17 cellular contexts compared by ENCODE assay signal in the genomic region with DNA sequence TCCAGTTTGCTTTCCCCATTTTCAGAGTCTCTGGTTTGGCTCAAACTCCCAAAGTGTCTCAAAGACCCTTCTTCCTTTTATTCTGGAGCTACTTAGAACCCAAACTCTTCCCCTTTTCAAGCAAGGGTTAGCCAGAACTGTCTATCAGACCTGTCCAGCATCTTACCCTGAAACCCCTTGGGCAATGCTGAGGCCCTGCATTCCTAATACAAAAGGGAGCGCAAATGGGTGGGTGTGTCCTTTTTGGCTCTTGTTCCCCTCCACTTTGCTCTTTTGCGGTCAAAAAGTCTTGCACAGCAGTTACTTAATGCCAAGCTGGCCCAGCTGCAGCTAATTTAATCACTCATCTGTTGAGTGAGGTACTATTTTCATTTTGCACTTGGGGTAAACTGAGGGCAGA.
A peak's percentile ranks its signal among the peaks of the same experiment; 100 is the strongest.
DNase-seq lines count a peak whose midpoint lies in the region; ATAC-seq lines count a peak whose summit lies in the region.
"Had no signal": no experiment of that assay in that cellular context is flagged by ENCODE, and none has a peak within 500 bp of the region (broad histone marks: within the 10 kb centered on the region; RNA-seq: fewer than 3 reads in every experiment).

No MANE protein-coding gene starts in this region.

- ATAC-seq in sciatic nerve (peak; percentile 42), HG02588 (IDR thresholded peaks at IDR 0.05; ENCODE audit: unreplicated experiment) (no peak)
- ATAC-seq in activated naive CD4-positive, alpha-beta T cell treated with anti-CD3 and anti-CD28 coated beads, Interleukin-2, amount 50 U/mL, for 72 hours = no peak
- ATAC-seq: stimulated activated naive B cell treated with anti-CD40 and anti-IgM and Interleukin-4, amounts not matched to agents 10 μg/mL and 1 μg/mL and 100 μg/mL, for 72 hours had no signal

- H3K36me3 Mint-ChIP-seq in activated naive CD4-positive, alpha-beta T cell treated with anti-CD3 and anti-CD28 coated beads, Interleukin-2, amount 50 U/mL, for 72 hours = peaks cover 7 to 15% of the 10 kb centered on the region in 2 donors

- no peak overlapping the region for H3K27ac Mint-ChIP-seq in activated naive CD4-positive, alpha-beta T cell treated with anti-CD3 and anti-CD28 coated beads, Interleukin-2, amount 50 U/mL, for 72 hours
- H3K27ac Mint-ChIP-seq: B cell had no signal

- no peaks in the 10 kb centered on the region for H3K9me3 Mint-ChIP-seq in activated naive CD4-positive, alpha-beta T cell treated with anti-CD3 and anti-CD28 coated beads, Interleukin-2, amount 50 U/mL, for 72 hours
- H3K9me3 Mint-ChIP-seq: nephron; stimulated activated naive B cell treated with anti-CD40 and anti-IgM and Interleukin-4, amounts not matched to agents 10 μg/mL and 1 μg/mL and 100 μg/mL, for 72 hours had no signal

- DNase-seq in EH (ENCODE audit: low read depth) (peak; percentile 64), NOMO-1 treated with dmso at 0.1 percent for 144 hours (lab: John Stamatoyannopoulos, UW; ENCODE audit: unreplicated experiment) (peak; percentile 93), fibroblast of gingiva (ENCODE audit: low read depth) (peak; percentile 93), sciatic nerve (ENCODE audit: low spot score) (no peak), DMS153 treated with DMSO at 0.1 percent for 48 hours (lab: John Stamatoyannopoulos, UW; ENCODE audit: unreplicated experiment) (no peak)
- DNase-seq in activated naive CD4-positive, alpha-beta T cell treated with anti-CD3 and anti-CD28 coated beads, Interleukin-2, amount 50 U/mL, for 72 hours (ENCODE audit: low spot score in 2 of 2) = no peak
- DNase-seq in stimulated activated naive CD4-positive, alpha-beta T cell (lab: John Stamatoyannopoulos, UW) = no peak
- DNase-seq: activated T-cell treated with anti-CD3 and anti-CD28 coated beads, Interleukin-2, amount 50 U/mL, for 48 hours; adrenal gland; colonic mucosa; NCI-H2029 treated with DMSO at 0.1 percent for 48 hours; NCI-H69; right lobe of liver; stimulated activated naive B cell treated with anti-CD40 and anti-IgM and Interleukin-4, amounts not matched to agents 10 μg/mL and 1 μg/mL and 100 μg/mL, for 72 hours had no signal

- intact Hi-C loops in sciatic nerve (cut with DNase I) = no loop called here

Comparison
In these comparisons a context has a peak if more than half of its experiments do, and no peak if none do; other contexts are left out.
1. DNase-seq: peak in EH (single experiment), NOMO-1 treated with dmso at 0.1 percent for 144 hours (single experiment) and fibroblast of gingiva (single experiment); none in sciatic nerve (single experiment), DMS153 treated with DMSO at 0.1 percent for 48 hours (single experiment), activated naive CD4-positive, alpha-beta T cell treated with anti-CD3 and anti-CD28 coated beads, Interleukin-2, amount 50 U/mL, for 72 hours (0 of 2) and stimulated activated naive CD4-positive, alpha-beta T cell (0 of 6).